In genomic region chr9:86281577-86282076, GRCh38 we compare ENCODE assay signal across 8 cellular contexts. TPM values are rescaled to one million over a fixed set of nuclear protein-coding genes. Genes with fewer than 3 reads are reported as not detected.
DNase-seq lines count a peak whose midpoint lies in the region; ATAC-seq and TF ChIP-seq lines count a peak whose summit lies in the region.

No MANE protein-coding gene starts in this region.

- ATAC-seq in left ventricle myocardium superior (no peak), HG03066 (IDR thresholded peaks at IDR 0.05; ENCODE audit: low read depth, unreplicated experiment) (peak; percentile 25)

- no peaks in the 10 kb centered on the region for H4K20me1 ChIP-seq in fibroblast of lung (ENCODE audit: control insufficient read depth, extremely low read depth, insufficient read depth, low read length)

- H3K36me3 ChIP-seq in fibroblast of lung (ENCODE audit: control insufficient read depth, insufficient read depth, low read length) = no peaks in the 10 kb centered on the region

- intact Hi-C loops in cardiac septum (cut with DNase I) (no loop called here), left ventricle myocardium superior (cut with micrococcal nuclease) (no loop called here)

- peak overlapping the region; percentile 95 for H3K4me2 ChIP-seq in fibroblast of lung (ENCODE audit: extremely low read depth, insufficient read depth, low read length)

- H3K9me3 ChIP-seq in fibroblast of lung (ENCODE audit: control insufficient read depth, insufficient read depth, low read depth, low read length) = no peaks in the 10 kb centered on the region

- H3K79me2 ChIP-seq in fibroblast of lung (ENCODE audit: control insufficient read depth, insufficient read depth, low read length) = peaks cover 44% of the 10 kb centered on the region

- peak; percentile 79 for DNase-seq in cardiac septum (ENCODE audit: low spot score)
- DNase-seq in left ventricle myocardium superior = no peak
- peak; percentile 43 for DNase-seq in SW480 (ENCODE audit: low spot score)
- DNase-seq in fibroblast of lung (ENCODE audit: low read depth in 2 of 2) = peak; percentile 6 to 42
- DNase-seq in pons (ENCODE audit: low spot score) = peak; percentile 48
- DNase-seq in G401 (ENCODE audit: low spot score) = no peak
- DNase-seq in NCI-H69 (lab: John Stamatoyannopoulos, UW) = no peak

- H2AFZ ChIP-seq in fibroblast of lung (ENCODE audit: low read length) = peak overlapping the region; percentile 71

- H3K27me3 ChIP-seq in fibroblast of lung (ENCODE audit: control insufficient read depth, insufficient read depth, low read length) = no peaks in the 10 kb centered on the region

- TF ChIP-seq CTCF in fibroblast of lung (conservative IDR thresholded peaks at IDR 0.05 in 1 of 2, IDR thresholded peaks at IDR 0.05 in 1 of 2; ENCODE audit: low read depth in 1 of 2, low read length in 2 of 2) = no peak

- H3K27ac ChIP-seq in fibroblast of lung (ENCODE audit: insufficient read depth, low read length) = peak overlapping the region; percentile 89

- in situ Hi-C loops in G401 (cut with HindIII; ENCODE audit: low sequenced_read_pairs) = no loop called here

- H3K4me3 ChIP-seq in fibroblast of lung (replicated peaks in 1 of 4; ENCODE audit: control extremely low read depth in 1 of 4, insufficient read depth in 1 of 4, low read depth in 3 of 4, low read length in 4 of 4) = peak overlapping the region; percentile 77 to 97 (median 95)

- H3K4me1 ChIP-seq in fibroblast of lung (ENCODE audit: control insufficient read depth, extremely low read depth, insufficient read depth, low read length) = peaks cover 4% of the 10 kb centered on the region

- peak overlapping the region; percentile 98 for H3K9ac ChIP-seq in fibroblast of lung (ENCODE audit: insufficient read depth, low read length)

RNA-seq across cellular contexts. Expression of gene ISCA1, which starts 0.7 kb away (rescaled TPM):
- total RNA-seq in cardiac septum (49.2 TPM), left ventricle myocardium superior (74.1 TPM), fibroblast of lung (19.2 and 22.6 TPM in 2 replicates)
- 25.4 and 44.8 TPM in 2 replicates for polyA plus RNA-seq in fibroblast of lung
- 20.9 and 30.1 TPM in 2 replicates for polyA plus RNA-seq in fibroblast of lung (2012)
- 5.4 and 6.1 TPM in 2 replicates for polyA minus RNA-seq in fibroblast of lung (ENCODE audit: low replicate concordance)
- total RNA-seq in G401 (2014; rRNA removed; shearing (Covaris generic)) = 25.6 and 41.7 TPM in 2 replicates

RNA-seq across cellular contexts. Expression of gene C9orf153, which starts 22.2 kb away (rescaled TPM):
- total RNA-seq in cardiac septum (not detected), left ventricle myocardium superior (0.42 TPM), fibroblast of lung (0.17 and 0.51 TPM in 2 replicates)
- polyA plus RNA-seq in fibroblast of lung = 0.06 and 0.17 TPM in 2 replicates
- 0.07 TPM in 1 of 2 replicates, not detected in the other for polyA plus RNA-seq in fibroblast of lung (2012)
- 2.8 TPM in 1 of 2 replicates, not detected in the other for polyA minus RNA-seq in fibroblast of lung (ENCODE audit: low replicate concordance)
- 0.07 TPM in 1 of 2 replicates, not detected in the other for total RNA-seq in G401 (2014; rRNA removed; shearing (Covaris generic))

Comparison
In these comparisons a context has a peak if more than half of its experiments do, and no peak if none do; other contexts are left out.
1. DNase-seq: peak in cardiac septum (single experiment), SW480 (single experiment), fibroblast of lung (2 of 2) and pons (single experiment); none in left ventricle myocardium superior (single experiment), G401 (single experiment) and NCI-H69 (single experiment).